In the genomic region with DNA sequence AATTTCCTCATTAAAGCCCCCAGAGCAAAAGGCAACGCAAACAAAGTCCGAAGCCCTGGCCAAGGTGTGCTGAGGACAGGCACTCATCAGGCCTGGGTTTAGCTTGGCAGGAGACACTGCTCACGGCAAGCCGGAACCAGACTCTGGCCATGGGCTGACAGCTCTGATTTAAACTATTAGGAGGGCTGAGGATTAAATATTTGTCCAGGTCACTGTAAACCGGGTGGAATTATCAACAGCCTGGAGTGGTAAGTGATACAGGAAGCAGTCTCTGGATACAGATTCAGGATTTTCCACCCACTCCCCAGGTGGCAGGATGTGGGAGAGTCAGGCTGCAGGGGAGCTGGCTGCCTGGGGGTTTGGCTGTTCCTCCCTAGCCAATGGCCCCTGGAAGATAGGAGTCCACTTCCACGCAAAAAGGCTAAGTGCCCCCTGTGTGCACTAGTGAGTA, we compare ENCODE assay signal across 21 cellular contexts. TPM values are rescaled to one million over a fixed set of nuclear protein-coding genes. Genes with fewer than 3 reads are reported as not detected.
DNase-seq lines count a peak whose midpoint lies in the region; ATAC-seq and TF ChIP-seq lines count a peak whose summit lies in the region.
"Had no signal": no experiment of that assay in that cellular context is flagged by ENCODE, and none has a peak within 500 bp of the region (broad histone marks: within the 10 kb centered on the region; RNA-seq: fewer than 3 reads in every experiment).

No MANE protein-coding gene starts in this region.

- H3K4me1 Mint-ChIP-seq in activated CD8-positive, alpha-beta T cell treated with anti-CD3 and anti-CD28 coated beads, Interleukin-2, amount 10 ng/mL, durations not matched to agents 7 days and 5 days (ENCODE audit: low read depth), result peaks cover 6% of the 10 kb centered on the region

- H3K79me1 ChIP-seq in mesenchymal stem cell (replicated peaks; ENCODE audit: low read length, poor library complexity, severe bottlenecking) (peaks cover 46% of the 10 kb centered on the region), trophoblast cell (ENCODE audit: low read length) (no peaks in the 10 kb centered on the region)

- no peak overlapping the region for H4K8ac ChIP-seq in mesenchymal stem cell (ENCODE audit: low read length)
- H4K8ac ChIP-seq in trophoblast cell (ENCODE audit: low read depth, low read length), result no peak overlapping the region

- TF ChIP-seq CTCF in AG04450 (IDR thresholded peaks at IDR 0.05; ENCODE audit: low read depth, low read length) (no peak), RWPE1 (conservative IDR thresholded peaks at IDR 0.05; ENCODE audit: low read depth) (no peak)

- H2BK12ac ChIP-seq in mesenchymal stem cell (ENCODE audit: low read length in 2 of 2), result no peak overlapping the region
- H2BK12ac ChIP-seq in trophoblast cell (ENCODE audit: low read length), result no peak overlapping the region

- H2BK5ac ChIP-seq in mesenchymal stem cell (ENCODE audit: low read depth, low read length, poor library complexity, severe bottlenecking) (no peak overlapping the region), trophoblast cell (ENCODE audit: low read depth, low read length, poor library complexity) (no peak overlapping the region)

- no peak for ATAC-seq in activated CD8-positive, alpha-beta T cell treated with anti-CD3 and anti-CD28 coated beads, Interleukin-2, amount 10 ng/mL, durations not matched to agents 7 days and 5 days
- ATAC-seq: HepG2 had no signal

- no peaks in the 10 kb centered on the region for H3K79me2 ChIP-seq in trophoblast cell (ENCODE audit: control insufficient read depth, insufficient read depth, low read length, poor library complexity)

- H3K36me3 ChIP-seq in mesenchymal stem cell (ENCODE audit: control insufficient read depth in 1 of 2, insufficient read depth in 2 of 2, low read depth in 1 of 2, low read length in 2 of 2) (peaks cover 61 to 85% of the 10 kb centered on the region in 2 experiments), trophoblast cell (ENCODE audit: control insufficient read depth in 1 of 2, insufficient read depth in 2 of 2, low read length in 2 of 2) (peaks cover 61 to 71% of the 10 kb centered on the region in 2 experiments)

- H3K4me3 ChIP-seq in AG04450 (ENCODE audit: low read depth, low read length) (no peak overlapping the region), mesenchymal stem cell (ENCODE audit: insufficient read depth in 1 of 2, low read depth in 1 of 2, low read length in 2 of 2) (no peak overlapping the region), trophoblast cell (ENCODE audit: low read depth, low read length) (no peak overlapping the region)
- H3K4me3 ChIP-seq: hepatocyte, PC-9, skin epidermis had no signal

- no peak overlapping the region for H2BK120ac ChIP-seq in mesenchymal stem cell (ENCODE audit: low read depth, low read length)
- H2BK120ac ChIP-seq in trophoblast cell (ENCODE audit: insufficient read depth, low read length, poor library complexity), result no peak overlapping the region

- CTCF ChIA-PET in AG04450 (lab: Charles Lee), result interaction anchor here (0.6 to 1.6 kb wide), 2 partner anchors 10 to 300 kb away, joined by 3 to 10 read pairs; no protein-coding TSS in a partner anchor
- CTCF ChIA-PET in RWPE1 (lab: Yijun Ruan, JAX), result interaction anchor here (0.7 to 1.4 kb wide), 3 partner anchors 11 to 1639 kb away, joined by 3 to 4 read pairs (median 3); no protein-coding TSS in a partner anchor
- CTCF ChIA-PET in activated CD8-positive, alpha-beta T cell treated with anti-CD3 and anti-CD28 coated beads, Interleukin-2, amount 10 ng/mL, durations not matched to agents 7 days and 5 days (lab: Charles Lee), result interaction anchor here (0.7 kb wide), 1 partner anchor 133 kb away, joined by 3 read pairs; no protein-coding TSS in a partner anchor

- H3K9ac ChIP-seq in mesenchymal stem cell (ENCODE audit: low read length), result no peak overlapping the region
- no peak overlapping the region for H3K9ac ChIP-seq in trophoblast cell (ENCODE audit: low read length)

- no peak overlapping the region for H4K12ac ChIP-seq in trophoblast cell (ENCODE audit: low read depth, low read length)

- no peak overlapping the region for H2BK15ac ChIP-seq in mesenchymal stem cell (ENCODE audit: low read depth, poor library complexity, severe bottlenecking)

- H3K4me1 ChIP-seq in mesenchymal stem cell (ENCODE audit: control insufficient read depth, insufficient read depth, low read depth, low read length) (peaks cover 34% of the 10 kb centered on the region), trophoblast cell (ENCODE audit: control insufficient read depth in 1 of 2, insufficient read depth in 2 of 2, low read length in 2 of 2) (no peaks in the 10 kb centered on the region)

- H3K14ac ChIP-seq in mesenchymal stem cell (ENCODE audit: low read length in 2 of 2), result no peak overlapping the region
- H3K14ac ChIP-seq in trophoblast cell (ENCODE audit: low read length), result no peak overlapping the region

- peaks cover 54% of the 10 kb centered on the region for H3K36me3 Mint-ChIP-seq in activated CD8-positive, alpha-beta T cell treated with anti-CD3 and anti-CD28 coated beads, Interleukin-2, amount 10 ng/mL, durations not matched to agents 7 days and 5 days (ENCODE audit: low read depth)

- H3K27ac ChIP-seq in AG04450 (ENCODE audit: low read depth, low read length) (peak overlapping the region; percentile 31), RWPE1 (0 out of 2 replicates have a peak overlapping the region, but pooled peaks have one; percentile 11), mesenchymal stem cell (ENCODE audit: low read length, poor library complexity, severe bottlenecking) (peak overlapping the region; percentile 78), trophoblast cell (ENCODE audit: low read depth, low read length) (no peak overlapping the region)
- H3K27ac ChIP-seq: hepatocyte, PC-9, skin epidermis had no signal

- H4K91ac ChIP-seq in mesenchymal stem cell (ENCODE audit: low read length) (no peak overlapping the region), trophoblast cell (ENCODE audit: low read depth, low read length) (no peak overlapping the region)

- H3K4ac ChIP-seq in mesenchymal stem cell (ENCODE audit: low read depth in 1 of 2, low read length in 2 of 2) (no peak overlapping the region), trophoblast cell (ENCODE audit: low read depth, low read length) (no peak overlapping the region)

- H3K9me3 Mint-ChIP-seq in activated CD8-positive, alpha-beta T cell treated with anti-CD3 and anti-CD28 coated beads, Interleukin-2, amount 10 ng/mL, durations not matched to agents 7 days and 5 days (ENCODE audit: insufficient read depth), result no peaks in the 10 kb centered on the region
- H3K9me3 Mint-ChIP-seq: CD4-positive, CD25-positive, alpha-beta regulatory T cell; naive B cell had no signal

- H3K9me3 ChIP-seq in AG04450 (ENCODE audit: control insufficient read depth, insufficient read depth, low read length) (no peaks in the 10 kb centered on the region), mesenchymal stem cell (ENCODE audit: control insufficient read depth, low read length) (no peaks in the 10 kb centered on the region), trophoblast cell (ENCODE audit: insufficient read depth, low read depth, low read length) (no peaks in the 10 kb centered on the region)

- WGBS in mesenchymal stem cell, result 87% methylated on average over 6 of the region's 6 CpGs
- no CpG with 5 or more reads among the region's 6 CpGs for WGBS in trophoblast cell (ENCODE audit: extremely low coverage, insufficient coverage, insufficient read length)

- H2AK5ac ChIP-seq in mesenchymal stem cell (ENCODE audit: low read length, severe bottlenecking) (no peak overlapping the region), trophoblast cell (ENCODE audit: low read length) (no peak overlapping the region)

- DNase-seq in AG04450 (ENCODE audit: low read depth, low spot score), result no peak
- peak; percentile 100 for DNase-seq in NCI-H1092 treated with DMSO at 0.1 percent for 48 hours (lab: John Stamatoyannopoulos, UW)
- DNase-seq in RWPE1 (ENCODE audit: low spot score), result no peak
- no peak for DNase-seq in mesenchymal stem cell
- no peak for DNase-seq in activated CD8-positive, alpha-beta T cell treated with anti-CD3 and anti-CD28 coated beads, Interleukin-2, amount 10 ng/mL, durations not matched to agents 7 days and 5 days
- no peak for DNase-seq in RPMI8226
- no peak for DNase-seq in trophoblast cell
- DNase-seq in NCI-H1694 treated with DMSO at 0.1 percent for 48 hours (lab: John Stamatoyannopoulos, UW), result no peak
- DNase-seq: CD4-positive, CD25-positive, alpha-beta regulatory T cell; foreskin fibroblast; HCEC 1CT; kidney; naive B cell; NCI-H82; PC-9; stimulated activated CD4-positive, alpha-beta T cell treated with anti-CD3 and anti-CD28 coated beads, Interleukin-4, amount 100 ng/mL, for 4 hours; T-helper 2 cell had no signal

- H3K27ac Mint-ChIP-seq in activated CD8-positive, alpha-beta T cell treated with anti-CD3 and anti-CD28 coated beads, Interleukin-2, amount 10 ng/mL, durations not matched to agents 7 days and 5 days, result no peak overlapping the region
- H3K27ac Mint-ChIP-seq: naive B cell, progenitor cell of endocrine pancreas had no signal

- H3K18ac ChIP-seq in mesenchymal stem cell (ENCODE audit: low read depth in 1 of 2, low read length in 2 of 2), result no peak overlapping the region
- H3K18ac ChIP-seq in trophoblast cell (ENCODE audit: low read length), result no peak overlapping the region

- H3K4me2 ChIP-seq in mesenchymal stem cell (ENCODE audit: low read length, poor library complexity, severe bottlenecking) (no peak overlapping the region), trophoblast cell (ENCODE audit: low read length) (no peak overlapping the region)
- H3K4me2 ChIP-seq: hepatocyte, PC-9 had no signal

- H2AFZ ChIP-seq in mesenchymal stem cell (ENCODE audit: low read depth, low read length), result no peak overlapping the region
- H2AFZ ChIP-seq in trophoblast cell (ENCODE audit: insufficient read depth, low read length, poor library complexity), result no peak overlapping the region
- H2AFZ ChIP-seq: hepatocyte, PC-9 had no signal

- POLR2A ChIA-PET in AG04450 (lab: Yijun Ruan, JAX) (no interaction called here), RWPE1 (lab: Yijun Ruan, JAX; ENCODE audit: low non-redundant PET) (no interaction called here)
- POLR2A ChIA-PET in activated CD8-positive, alpha-beta T cell treated with anti-CD3 and anti-CD28 coated beads, Interleukin-2, amount 10 ng/mL, durations not matched to agents 7 days and 5 days (lab: Charles Lee), result no interaction called here

- no peaks in the 10 kb centered on the region for H3K27me3 Mint-ChIP-seq in activated CD8-positive, alpha-beta T cell treated with anti-CD3 and anti-CD28 coated beads, Interleukin-2, amount 10 ng/mL, durations not matched to agents 7 days and 5 days (ENCODE audit: low read depth)
- H3K27me3 Mint-ChIP-seq: CD4-positive, CD25-positive, alpha-beta regulatory T cell; naive B cell; progenitor cell of endocrine pancreas had no signal

- H3K27me3 ChIP-seq in AG04450 (ENCODE audit: control insufficient read depth, insufficient read depth, low read length), result no peaks in the 10 kb centered on the region
- no peaks in the 10 kb centered on the region for H3K27me3 ChIP-seq in mesenchymal stem cell (ENCODE audit: control insufficient read depth in 1 of 2, insufficient read depth in 1 of 2, low read length in 2 of 2)
- no peaks in the 10 kb centered on the region for H3K27me3 ChIP-seq in trophoblast cell (ENCODE audit: insufficient read depth, low read length)
- H3K27me3 ChIP-seq: hepatocyte had no signal

- no peak overlapping the region for H3K4me3 Mint-ChIP-seq in activated CD8-positive, alpha-beta T cell treated with anti-CD3 and anti-CD28 coated beads, Interleukin-2, amount 10 ng/mL, durations not matched to agents 7 days and 5 days
- H3K4me3 Mint-ChIP-seq: CD4-positive, CD25-positive, alpha-beta regulatory T cell; naive B cell had no signal

- no peak overlapping the region for H3K23ac ChIP-seq in mesenchymal stem cell (ENCODE audit: low read length in 2 of 2)
- H3K23ac ChIP-seq in trophoblast cell (ENCODE audit: low read length), result no peak overlapping the region

RNA-seq across cellular contexts. Expression of a gene that starts 42.4 kb away (rescaled TPM):
- 11.5 and 16.3 TPM in 2 replicates for polyA plus RNA-seq in AG04450 (2011; rRNA removed)
- 10.6 and 11.2 TPM in 2 replicates for polyA minus RNA-seq in AG04450 (2011; rRNA and poly(A)+ RNA removed)
- polyA plus RNA-seq in mesenchymal stem cell (2013, experiment 1 of 2), result 20.4 TPM
- 21.7 TPM for polyA plus RNA-seq in mesenchymal stem cell (2013, experiment 2 of 2)
- total RNA-seq in activated CD8-positive, alpha-beta T cell treated with anti-CD3 and anti-CD28 coated beads, Interleukin-2, amount 10 ng/mL, durations not matched to agents 7 days and 5 days, result 1 to 10 TPM; 4.0 to 5.3 TPM
- 20.1 and 20.3 TPM in 2 replicates for polyA plus RNA-seq in trophoblast cell (2013)

RNA-seq across cellular contexts. Expression of a gene that starts 42.6 kb away (rescaled TPM):
- polyA plus RNA-seq in AG04450 (2011; rRNA removed), result 47.5 and 63.6 TPM in 2 replicates
- polyA minus RNA-seq in AG04450 (2011; rRNA and poly(A)+ RNA removed), result 24.0 and 37.4 TPM in 2 replicates
- 48.0 TPM for polyA plus RNA-seq in mesenchymal stem cell (2013, experiment 1 of 2)
- polyA plus RNA-seq in mesenchymal stem cell (2013, experiment 2 of 2), result 51.1 TPM
- 10 to 100 TPM; 46.3 to 50.6 TPM for total RNA-seq in activated CD8-positive, alpha-beta T cell treated with anti-CD3 and anti-CD28 coated beads, Interleukin-2, amount 10 ng/mL, durations not matched to agents 7 days and 5 days
- polyA plus RNA-seq in trophoblast cell (2013), result 60.1 and 60.6 TPM in 2 replicates
